8 cellular contexts compared by ENCODE assay signal in the genomic region with DNA sequence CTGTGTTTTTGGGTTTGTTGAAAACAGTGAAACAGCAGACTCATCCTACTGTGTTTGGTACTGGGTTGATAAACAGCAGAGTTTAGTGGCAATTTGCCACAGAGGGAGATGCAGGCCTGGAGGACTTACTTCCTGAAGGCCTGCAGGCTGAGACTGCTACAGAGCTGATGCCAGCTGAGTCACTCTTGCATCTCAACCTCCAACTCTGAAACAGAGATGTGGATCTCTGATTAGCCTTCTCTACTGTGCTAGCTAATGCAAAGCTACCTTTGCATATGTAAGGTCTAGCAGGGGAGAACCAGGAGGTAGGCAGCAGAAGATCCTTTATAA.
DNase-seq lines count a peak whose midpoint lies in the region; ATAC-seq and TF ChIP-seq lines count a peak whose summit lies in the region.

No MANE protein-coding gene starts in this region.

- no peaks in the 10 kb centered on the region for H3K9me3 Mint-ChIP-seq in activated naive CD4-positive, alpha-beta T cell treated with anti-CD3 and anti-CD28 coated beads, Interleukin-2, amount 10 ng/mL, durations not matched to agents 7 days and 5 days
- no peaks in the 10 kb centered on the region for H3K9me3 Mint-ChIP-seq in effector memory CD8-positive, alpha-beta T cell

- H3K4me1 Mint-ChIP-seq in activated naive CD4-positive, alpha-beta T cell treated with anti-CD3 and anti-CD28 coated beads, Interleukin-2, amount 10 ng/mL, durations not matched to agents 7 days and 5 days, result no peaks in the 10 kb centered on the region
- H3K4me1 Mint-ChIP-seq in effector memory CD8-positive, alpha-beta T cell (ENCODE audit: low read depth in 2 of 2), result peaks cover 0 to under 1% of the 10 kb centered on the region in 2 donors

- H3K27ac Mint-ChIP-seq in activated naive CD4-positive, alpha-beta T cell treated with anti-CD3 and anti-CD28 coated beads, Interleukin-2, amount 10 ng/mL, durations not matched to agents 7 days and 5 days, result no peak overlapping the region
- no peak overlapping the region for H3K27ac Mint-ChIP-seq in effector memory CD8-positive, alpha-beta T cell

- no peak overlapping the region for H3K27ac ChIP-seq in WERI-Rb-1

- DNase-seq in activated naive CD4-positive, alpha-beta T cell treated with anti-CD3 and anti-CD28 coated beads, Interleukin-2, amount 10 ng/mL, durations not matched to agents 7 days and 5 days, result peak; percentile 35
- DNase-seq in activated naive CD4-positive, alpha-beta T cell (lab: John Stamatoyannopoulos, UW), result no peak
- DNase-seq in NT2/D1 (ENCODE audit: low read depth, low spot score), result peak; percentile 88
- no peak for DNase-seq in effector memory CD8-positive, alpha-beta T cell
- peak; percentile 77 for DNase-seq in non-pigmented ciliary epithelial cell (ENCODE audit: low read depth)
- no peak for DNase-seq in WERI-Rb-1

- H3K27me3 Mint-ChIP-seq in activated naive CD4-positive, alpha-beta T cell treated with anti-CD3 and anti-CD28 coated beads, Interleukin-2, amount 10 ng/mL, durations not matched to agents 7 days and 5 days, result no peaks in the 10 kb centered on the region
- no peaks in the 10 kb centered on the region for H3K27me3 Mint-ChIP-seq in effector memory CD8-positive, alpha-beta T cell

- H3K36me3 Mint-ChIP-seq in activated naive CD4-positive, alpha-beta T cell treated with anti-CD3 and anti-CD28 coated beads, Interleukin-2, amount 10 ng/mL, durations not matched to agents 7 days and 5 days, result peaks cover 8% of the 10 kb centered on the region
- H3K36me3 Mint-ChIP-seq in effector memory CD8-positive, alpha-beta T cell (ENCODE audit: insufficient read depth), result peaks cover 13% of the 10 kb centered on the region

- H3K4me3 Mint-ChIP-seq in activated naive CD4-positive, alpha-beta T cell treated with anti-CD3 and anti-CD28 coated beads, Interleukin-2, amount 10 ng/mL, durations not matched to agents 7 days and 5 days, result no peak overlapping the region
- H3K4me3 Mint-ChIP-seq in effector memory CD8-positive, alpha-beta T cell, result no peak overlapping the region

- H3K27me3 ChIP-seq in NT2/D1 (ENCODE audit: insufficient read depth, insufficient read length), result no peaks in the 10 kb centered on the region
- no peaks in the 10 kb centered on the region for H3K27me3 ChIP-seq in WERI-Rb-1 (ENCODE audit: insufficient read depth, low read depth, severe bottlenecking)

- CTCF ChIA-PET in activated naive CD4-positive, alpha-beta T cell treated with anti-CD3 and anti-CD28 coated beads, Interleukin-2, amount 10 ng/mL, durations not matched to agents 7 days and 5 days (lab: Charles Lee), result interaction anchor here (0.9 kb wide), 1 partner anchor 8 kb away, joined by 4 read pairs; no protein-coding TSS in a partner anchor

- H3K9ac ChIP-seq in NT2/D1 (ENCODE audit: insufficient read length, low read depth), result peak overlapping the region; percentile 57

- H3K36me3 ChIP-seq in NT2/D1 (ENCODE audit: insufficient read depth, insufficient read length, low read length) (peaks cover 3% of the 10 kb centered on the region), WERI-Rb-1 (no peaks in the 10 kb centered on the region)

- TF ChIP-seq CTCF in WERI-Rb-1 (IDR thresholded peaks at IDR 0.05; ENCODE audit: low read depth, low read length), result no peak

- no peaks in the 10 kb centered on the region for H3K4me1 ChIP-seq in NT2/D1 (ENCODE audit: insufficient read depth, insufficient read length)

- ATAC-seq in effector memory CD8-positive, alpha-beta T cell (replicated peaks), result peak; percentile 35
- ATAC-seq in HG02642 (IDR thresholded peaks at IDR 0.05; ENCODE audit: poor library complexity, unreplicated experiment), result no peak
- ATAC-seq in HG03196 (IDR thresholded peaks at IDR 0.05; ENCODE audit: unreplicated experiment), result no peak

- H3K4me3 ChIP-seq in NT2/D1 (ENCODE audit: insufficient read length, low read depth), result no peak overlapping the region
- H3K4me3 ChIP-seq in WERI-Rb-1 (ENCODE audit: low read depth, low read length), result no peak overlapping the region

- H3K9me3 ChIP-seq in NT2/D1 (ENCODE audit: insufficient read depth, low read length) (no peaks in the 10 kb centered on the region), WERI-Rb-1 (ENCODE audit: severe bottlenecking) (no peaks in the 10 kb centered on the region)

Comparison
In these comparisons a context has a peak if more than half of its experiments do, and no peak if none do; other contexts are left out.
1. DNase-seq: peak in activated naive CD4-positive, alpha-beta T cell treated with anti-CD3 and anti-CD28 coated beads, Interleukin-2, amount 10 ng/mL, durations not matched to agents 7 days and 5 days (single experiment), NT2/D1 (single experiment) and non-pigmented ciliary epithelial cell (single experiment); none in activated naive CD4-positive, alpha-beta T cell (0 of 4), effector memory CD8-positive, alpha-beta T cell (0 of 3) and WERI-Rb-1 (single experiment).